13 cellular contexts compared by ENCODE assay signal in genomic region chr1:174134000-174134659, GRCh38.
DNase-seq lines count a peak whose midpoint lies in the region; ATAC-seq lines count a peak whose summit lies in the region.
"Had no signal": no experiment of that assay in that cellular context is flagged by ENCODE, and none has a peak within 500 bp of the region (broad histone marks: within the 10 kb centered on the region; RNA-seq: fewer than 3 reads in every experiment).

No MANE protein-coding gene starts in this region.

- ATAC-seq in GM18909 (IDR thresholded peaks at IDR 0.05; ENCODE audit: poor library complexity, unreplicated experiment) (peak; percentile 74), HG02884 (IDR thresholded peaks at IDR 0.05; ENCODE audit: unreplicated experiment) (peak; percentile 62), HG03280 (IDR thresholded peaks at IDR 0.05; ENCODE audit: unreplicated experiment) (no peak)
- ATAC-seq: lower lobe of right lung had no signal

- peak; percentile 93 for DNase-seq in NCI-H69 (lab: John Stamatoyannopoulos, UW)
- no peak for DNase-seq in effector CD8-positive, alpha-beta T cell (lab: John Stamatoyannopoulos, UW)
- DNase-seq in NCI-H345 treated with DMSO at 0.1 percent for 48 hours (lab: John Stamatoyannopoulos, UW; ENCODE audit: unreplicated experiment), result no peak
- DNase-seq in DMS114 treated with DMSO at 0.1 percent for 48 hours (lab: John Stamatoyannopoulos, UW; ENCODE audit: unreplicated experiment), result no peak
- DNase-seq: activated CD8-positive, alpha-beta memory T cell treated with anti-CD3 and anti-CD28 coated beads, Interleukin-2, amount 50 U/mL, for 48 hours; IMR-90; lower lobe of right lung; NCI-H2171 treated with DMSO at 0.1 percent for 48 hours; stimulated activated CD4-positive, alpha-beta T cell treated with anti-CD3 and anti-CD28 coated beads, Interleukin-1b, Interleukin-23, amount 100 ng/mL, for 48 hours; stimulated activated naive CD4-positive, alpha-beta T cell treated with Interleukin-2 at 50 U/mL for 16 hours had no signal
